In genomic region chr14:103898711-103899110, GRCh38 we compare ENCODE assay signal across 14 cellular contexts. TPM values are rescaled to one million over a fixed set of nuclear protein-coding genes. Genes with fewer than 3 reads are reported as not detected.
DNase-seq lines count a peak whose midpoint lies in the region; ATAC-seq and TF ChIP-seq lines count a peak whose summit lies in the region.
"Had no signal": no experiment of that assay in that cellular context is flagged by ENCODE, and none has a peak within 500 bp of the region (broad histone marks: within the 10 kb centered on the region; RNA-seq: fewer than 3 reads in every experiment).

No MANE protein-coding gene starts in this region.

- no peak overlapping the region for H2BK15ac ChIP-seq in neuronal stem cell (ENCODE audit: low read length)

- no peak overlapping the region for H2BK5ac ChIP-seq in neuronal stem cell (ENCODE audit: low read length)

- H3K9me3 ChIP-seq in Karpas-422 (ENCODE audit: low read length) (no peaks in the 10 kb centered on the region), colonic mucosa (no peaks in the 10 kb centered on the region), neuronal stem cell (replicated peaks in 1 of 2; ENCODE audit: control insufficient read depth in 2 of 2, insufficient read depth in 1 of 2, low read depth in 1 of 2, low read length in 2 of 2) (peaks cover 0 to 5% of the 10 kb centered on the region in 2 donors)

- DNase-seq in Karpas-422 (no peak), colonic mucosa (peak; percentile 40), neuronal stem cell (ENCODE audit: low spot score) (no peak), HCEC 1CT (no peak)
- DNase-seq in activated naive CD4-positive, alpha-beta T cell treated with anti-CD3 and anti-CD28 coated beads, Interleukin-2, amount 50 U/mL, for 16 hours: no peak
- DNase-seq: CD8-positive, alpha-beta T cell; COR-L47; GF-D8 had no signal

- H3K27ac ChIP-seq in Karpas-422 (ENCODE audit: low read length) (no peak overlapping the region), colonic mucosa (peak overlapping the region; percentile 66), neuronal stem cell (replicated peaks; ENCODE audit: low read length) (no peak overlapping the region)

- H3K23ac ChIP-seq in neuronal stem cell (ENCODE audit: low read depth, low read length, poor library complexity): no peak overlapping the region

- H3K36me3 ChIP-seq in Karpas-422 (ENCODE audit: insufficient read depth, low read length): no peaks in the 10 kb centered on the region
- H3K36me3 ChIP-seq in colonic mucosa: no peaks in the 10 kb centered on the region
- H3K36me3 ChIP-seq in neuronal stem cell (replicated peaks in 1 of 2; ENCODE audit: control insufficient read depth in 2 of 2, insufficient read depth in 2 of 2, low read length in 2 of 2): no peaks in the 10 kb centered on the region

- H4K8ac ChIP-seq in neuronal stem cell (ENCODE audit: low read depth, low read length): no peak overlapping the region

- H2AFZ ChIP-seq in Karpas-422 (ENCODE audit: low read length): no peak overlapping the region
- no peak overlapping the region for H2AFZ ChIP-seq in neuronal stem cell (ENCODE audit: low read length)

- H2BK120ac ChIP-seq in neuronal stem cell (ENCODE audit: low read depth, low read length): no peak overlapping the region

- WGBS in neuronal stem cell (ENCODE audit: extremely low coverage in 2 of 2, insufficient read length in 2 of 2, insufficient replicate concordance in 1 of 2), 2 donors: no CpG with 5 or more reads among the region's 9 CpGs

- H3K18ac ChIP-seq in neuronal stem cell (ENCODE audit: low read length): peak overlapping the region; percentile 48

- no peaks in the 10 kb centered on the region for H3K79me1 ChIP-seq in neuronal stem cell (ENCODE audit: low read depth, low read length)

- intact Hi-C loops in colonic mucosa (cut with DNase I): no loop called here

- no peak overlapping the region for H2BK12ac ChIP-seq in neuronal stem cell (ENCODE audit: low read length)

- H3K9ac ChIP-seq in Karpas-422 (ENCODE audit: low read length) (peak overlapping the region; percentile 36; the same call in 1 of the 2 replicates), colonic mucosa (ENCODE audit: low read depth in 2 of 2, low read length in 2 of 2) (peak overlapping the region in 1 of 2 donors; percentile 42), neuronal stem cell (ENCODE audit: low read depth, low read length, poor library complexity) (no peak overlapping the region)

- H3K14ac ChIP-seq in neuronal stem cell (ENCODE audit: low read length): no peak overlapping the region

- TF ChIP-seq CTCF in colonic mucosa (IDR thresholded peaks at IDR 0.05): no peak

- H3K4me2 ChIP-seq in Karpas-422 (ENCODE audit: low read depth, low read length, poor library complexity, severe bottlenecking) (peak overlapping the region; percentile 46), neuronal stem cell (ENCODE audit: insufficient read depth, low read length, poor library complexity, severe bottlenecking) (no peak overlapping the region)

- no peaks in the 10 kb centered on the region for H4K20me1 ChIP-seq in Karpas-422 (ENCODE audit: insufficient read depth, low read depth, low read length)

- no peak overlapping the region for H3K4ac ChIP-seq in neuronal stem cell (ENCODE audit: low read length)

- H4K91ac ChIP-seq in neuronal stem cell (ENCODE audit: low read depth, low read length, poor library complexity): no peak overlapping the region

- H3K27me3 ChIP-seq in Karpas-422 (ENCODE audit: low read length) (no peaks in the 10 kb centered on the region), colonic mucosa (no peaks in the 10 kb centered on the region), neuronal stem cell (ENCODE audit: control insufficient read depth in 3 of 3, insufficient read depth in 3 of 3, low read depth in 1 of 3, low read length in 3 of 3) (peaks cover 0 to 5% (median 0%) of the 10 kb centered on the region in 3 experiments)

- no peaks in the 10 kb centered on the region for H3K9me2 ChIP-seq in Karpas-422 (replicated peaks; ENCODE audit: insufficient read depth, low read length)

- H3K4me1 ChIP-seq in Karpas-422 (ENCODE audit: low read length) (peaks cover 13% of the 10 kb centered on the region), colonic mucosa (peaks cover 10% of the 10 kb centered on the region), neuronal stem cell (ENCODE audit: control insufficient read depth in 2 of 2, insufficient read depth in 1 of 2, low read depth in 1 of 2, low read length in 2 of 2) (no peaks in the 10 kb centered on the region)

- no peak for ATAC-seq in GM21515 (IDR thresholded peaks at IDR 0.05; ENCODE audit: unreplicated experiment)
- ATAC-seq: CD8-positive, alpha-beta T cell had no signal

- H2AK5ac ChIP-seq in neuronal stem cell (ENCODE audit: low read depth, low read length): no peak overlapping the region

- no peak overlapping the region for H3K4me3 ChIP-seq in Karpas-422 (ENCODE audit: low read length)
- no peak overlapping the region for H3K4me3 ChIP-seq in colonic mucosa
- no peak overlapping the region for H3K4me3 ChIP-seq in neuronal stem cell (ENCODE audit: low read length in 2 of 2)

- no peaks in the 10 kb centered on the region for H3K79me2 ChIP-seq in Karpas-422 (ENCODE audit: low read length)

RNA-seq across cellular contexts. Expression of gene TDRD9, which starts 29.5 kb away (rescaled TPM):
- not detected in 2 replicates for total RNA-seq in Karpas-422 (2014; rRNA removed; shearing (Covaris generic); ENCODE audit: low replicate concordance)
- 1 to 10 TPM in 1 of 2 donors, under 1 TPM in 1; 0.44 to 1.1 TPM for total RNA-seq in colonic mucosa
- not detected for polyA plus RNA-seq in neuronal stem cell (2013, experiment 1 of 2)
- not detected for polyA plus RNA-seq in neuronal stem cell (2013, experiment 2 of 2)
- total RNA-seq: A673, HT-29 had no signal

RNA-seq across cellular contexts. Expression of gene RD3L, which starts 43.6 kb away (rescaled TPM):
- not detected in 2 replicates for total RNA-seq in Karpas-422 (2014; rRNA removed; shearing (Covaris generic); ENCODE audit: low replicate concordance)
- total RNA-seq in colonic mucosa: not detected
- not detected for polyA plus RNA-seq in neuronal stem cell (2013, experiment 1 of 2)
- not detected for polyA plus RNA-seq in neuronal stem cell (2013, experiment 2 of 2)
- total RNA-seq: A673; CD8-positive, alpha-beta T cell; HT-29 had no signal
- polyA plus RNA-seq: BJ, CD14-positive monocyte, IgD-negative memory B cell had no signal

RNA-seq across cellular contexts. Expression of gene PPP1R13B, which starts 51.3 kb away (rescaled TPM):
- total RNA-seq in Karpas-422 (2014; rRNA removed; shearing (Covaris generic); ENCODE audit: low replicate concordance): 3.0 and 3.6 TPM in 2 replicates
- 10 to 100 TPM; 41.1 to 48.3 TPM for total RNA-seq in colonic mucosa
- 2.1 TPM for polyA plus RNA-seq in neuronal stem cell (2013, experiment 1 of 2)
- polyA plus RNA-seq in neuronal stem cell (2013, experiment 2 of 2): 1.6 TPM
